Comparison of ENCODE assay signal across 12 cellular contexts in the genomic region with DNA sequence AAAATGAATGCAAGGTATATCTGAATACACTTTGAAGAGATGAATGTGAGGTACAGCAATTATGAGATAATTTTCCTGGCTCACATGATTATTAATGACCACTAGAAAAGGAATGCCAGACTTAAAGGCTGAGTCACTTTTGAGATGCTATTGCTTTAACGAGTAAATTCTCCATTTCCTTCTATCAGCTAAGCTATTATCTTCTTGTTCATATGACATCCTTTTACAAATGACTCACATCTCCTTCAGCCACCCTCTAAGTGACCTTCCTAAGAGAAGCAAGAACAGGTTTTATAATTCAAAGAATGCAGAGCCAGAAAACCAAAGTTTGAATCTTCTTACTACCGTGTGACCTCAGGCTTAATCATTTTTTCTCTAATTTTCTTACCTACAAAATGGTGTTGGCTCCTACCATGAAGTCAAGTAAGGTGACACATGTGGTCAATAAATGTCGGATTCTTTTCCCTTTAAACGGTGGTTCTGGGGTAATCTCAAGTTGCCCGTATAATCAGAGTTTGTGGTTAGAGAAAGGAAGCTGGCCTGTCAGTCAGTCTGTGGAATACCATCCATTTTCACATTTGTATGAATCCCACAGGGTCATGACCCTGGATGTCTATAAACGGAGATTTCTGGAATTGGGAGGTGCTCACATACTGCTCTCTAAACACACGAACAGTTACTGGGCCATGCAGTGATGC.
A peak's percentile ranks its signal among the peaks of the same experiment; 100 is the strongest.
DNase-seq lines count a peak whose midpoint lies in the region; ATAC-seq and TF ChIP-seq lines count a peak whose summit lies in the region.
"Had no signal": no experiment of that assay in that cellular context is flagged by ENCODE, and none has a peak within 500 bp of the region (broad histone marks: within the 10 kb centered on the region; RNA-seq: fewer than 3 reads in every experiment).

No MANE protein-coding gene starts in this region.

- BruUV-seq in HCT116 (replicated peaks; lab: Mats Ljungman, UMichigan), result no TSS peak

- H3K9me2 ChIP-seq in HCT116 (ENCODE audit: insufficient read depth) (no peaks in the 10 kb centered on the region), SK-N-SH (no peaks in the 10 kb centered on the region)

- TF ChIP-seq RAD21 in HCT116 (IDR thresholded peaks at IDR 0.05; ENCODE audit: low read depth) (no peak), SK-N-SH (IDR thresholded peaks at IDR 0.05; ENCODE audit: low read length) (no peak)

- H3K27ac ChIP-seq in HCT116 (ENCODE audit: low read depth, low read length) (no peak overlapping the region), SK-N-SH (ENCODE audit: low read depth in 2 of 2, low read length in 1 of 2) (peak overlapping the region; percentile 72 to 94; a peak in 3 of 4 replicates), fibroblast of lung (ENCODE audit: insufficient read depth, low read length) (peak overlapping the region; percentile 57)
- H3K27ac ChIP-seq: esophagus squamous epithelium, neutrophil had no signal

- H3K4me1 ChIP-seq in HCT116 (ENCODE audit: control insufficient read depth in 1 of 2, insufficient read depth in 2 of 2, low read length in 2 of 2), result peaks cover 0 to 14% of the 10 kb centered on the region in 2 experiments; a peak in 2 of 4 replicates
- H3K4me1 ChIP-seq in SK-N-SH (ENCODE audit: control insufficient read depth in 1 of 2, insufficient read depth in 2 of 2, low read depth in 1 of 2, low read length in 1 of 2), result peaks cover 0 to 10% of the 10 kb centered on the region in 2 experiments; a peak in 2 of 4 replicates
- H3K4me1 ChIP-seq in fibroblast of lung (ENCODE audit: control insufficient read depth, extremely low read depth, insufficient read depth, low read length), result peaks cover 5% of the 10 kb centered on the region
- peaks cover 16% of the 10 kb centered on the region for H3K4me1 ChIP-seq in skeletal muscle satellite cell (ENCODE audit: control insufficient read depth, insufficient read depth, low read length)
- H3K4me1 ChIP-seq: esophagus squamous epithelium had no signal

- H3K27me3 ChIP-seq in HCT116 (ENCODE audit: insufficient read depth, low read length) (no peaks in the 10 kb centered on the region), SK-N-SH (ENCODE audit: insufficient read depth) (no peaks in the 10 kb centered on the region), fibroblast of lung (ENCODE audit: control insufficient read depth, insufficient read depth, low read length) (no peaks in the 10 kb centered on the region), skeletal muscle satellite cell (ENCODE audit: control insufficient read depth, insufficient read depth, low read length) (no peaks in the 10 kb centered on the region)
- H3K27me3 ChIP-seq: esophagus squamous epithelium, neutrophil had no signal

- no peaks in the 10 kb centered on the region for H4K20me1 ChIP-seq in HCT116 (ENCODE audit: insufficient read depth)
- no peaks in the 10 kb centered on the region for H4K20me1 ChIP-seq in SK-N-SH (ENCODE audit: insufficient read depth)
- no peaks in the 10 kb centered on the region for H4K20me1 ChIP-seq in fibroblast of lung (ENCODE audit: control insufficient read depth, extremely low read depth, insufficient read depth, low read length)

- H3K36me3 ChIP-seq in HCT116 (ENCODE audit: control insufficient read depth in 1 of 2, insufficient read depth in 2 of 2, low read length in 2 of 2) (no peaks in the 10 kb centered on the region), SK-N-SH (replicated peaks in 1 of 2; ENCODE audit: control insufficient read depth in 1 of 2, insufficient read depth in 2 of 2, low read length in 1 of 2) (no peaks in the 10 kb centered on the region), fibroblast of lung (ENCODE audit: control insufficient read depth, insufficient read depth, low read length) (no peaks in the 10 kb centered on the region), skeletal muscle satellite cell (ENCODE audit: insufficient read depth, low read length) (no peaks in the 10 kb centered on the region)
- H3K36me3 ChIP-seq: esophagus squamous epithelium, neutrophil had no signal

- no peak for DNase-seq in HCT116 (ENCODE audit: low read depth, low spot score)
- DNase-seq in SK-N-SH, result no peak
- peak; percentile 68 to 99 for DNase-seq in fibroblast of lung (ENCODE audit: low read depth in 2 of 2)
- no peak for DNase-seq in C1 segment of cervical spinal cord (lab: John Stamatoyannopoulos, UW)
- no peak for DNase-seq in NCI-H2107 treated with DMSO at 0.1 percent for 48 hours (lab: John Stamatoyannopoulos, UW; ENCODE audit: unreplicated experiment)
- no peak for DNase-seq in NAMALWA (ENCODE audit: low spot score)
- DNase-seq: anterior cingulate cortex; esophagus squamous epithelium; NCI-H1930; stimulated activated naive CD8-positive, alpha-beta T cell treated with anti-CD3 and anti-CD28 coated beads, Interleukin-15, Interleukin-2, amounts not matched to agents 100 U/mL and 50 U/mL, for 24 hours had no signal

- H3F3A ChIP-seq in SK-N-SH (replicated peaks; ENCODE audit: insufficient read depth), result peaks cover 23% of the 10 kb centered on the region

- POLR2A ChIA-PET in HCT116 (lab: Charles Lee), result no interaction called here
- POLR2A ChIA-PET in SK-N-SH (lab: Yijun Ruan, JAX), result no interaction called here

- peak; percentile 75 for ATAC-seq in HCT116
- ATAC-seq: stimulated activated naive CD8-positive, alpha-beta T cell treated with anti-CD3 and anti-CD28 coated beads, Interleukin-15, Interleukin-2, amounts not matched to agents 100 U/mL and 50 U/mL, for 24 hours had no signal

- no peak overlapping the region for H3K4me3 ChIP-seq in HCT116 (replicated peaks in 1 of 2; ENCODE audit: low read depth in 1 of 2, low read length in 2 of 2)
- H3K4me3 ChIP-seq in SK-N-SH (ENCODE audit: low read depth in 2 of 2, low read length in 1 of 2), result no peak overlapping the region
- H3K4me3 ChIP-seq in fibroblast of lung (replicated peaks in 1 of 4; ENCODE audit: control extremely low read depth in 1 of 4, insufficient read depth in 1 of 4, low read depth in 3 of 4, low read length in 4 of 4), result no peak overlapping the region
- H3K4me3 ChIP-seq in skeletal muscle satellite cell (ENCODE audit: low read length), result no peak overlapping the region
- H3K4me3 ChIP-seq: esophagus squamous epithelium had no signal

- CTCF ChIA-PET in HCT116 (lab: Charles Lee) (no interaction called here), SK-N-SH (lab: Yijun Ruan, JAX) (interaction anchor here (1.5 kb wide), 1 partner anchor 22 kb away, joined by 3 read pairs; no protein-coding TSS in a partner anchor)

- H3K9ac ChIP-seq in HCT116 (ENCODE audit: low read length) (no peak overlapping the region), SK-N-SH (peak overlapping the region; percentile 36; the same call in 1 of the 2 replicates), fibroblast of lung (ENCODE audit: insufficient read depth, low read length) (no peak overlapping the region), skeletal muscle satellite cell (ENCODE audit: low read depth, low read length) (peak overlapping the region; percentile 46)

- H2AFZ ChIP-seq in HCT116 (ENCODE audit: low read depth, low read length, poor library complexity, severe bottlenecking) (peak overlapping the region; percentile 52), SK-N-SH (ENCODE audit: low read depth) (no peak overlapping the region; the same call in 1 of the 2 replicates), fibroblast of lung (ENCODE audit: low read length) (peak overlapping the region; percentile 7)

- peak overlapping the region; percentile 23 for H3K4me2 ChIP-seq in HCT116 (ENCODE audit: low read length)
- peak overlapping the region; percentile 66 for H3K4me2 ChIP-seq in SK-N-SH
- peak overlapping the region; percentile 16 for H3K4me2 ChIP-seq in fibroblast of lung (ENCODE audit: extremely low read depth, insufficient read depth, low read length)
- peak overlapping the region; percentile 19 for H3K4me2 ChIP-seq in skeletal muscle satellite cell (ENCODE audit: low read length)

- H3K79me2 ChIP-seq in HCT116 (ENCODE audit: insufficient read depth, low read length), result no peaks in the 10 kb centered on the region
- H3K79me2 ChIP-seq in SK-N-SH (ENCODE audit: insufficient read depth), result no peaks in the 10 kb centered on the region
- H3K79me2 ChIP-seq in fibroblast of lung (ENCODE audit: control insufficient read depth, insufficient read depth, low read length), result no peaks in the 10 kb centered on the region

- peak; percentile 39 to 83; a peak in 3 of 4 replicates for TF ChIP-seq EP300 in SK-N-SH (IDR thresholded peaks at IDR 0.05; ENCODE audit: borderline replicate concordance in 1 of 2, low read depth in 1 of 2, low read length in 1 of 2)

- no peaks in the 10 kb centered on the region for H3K9me3 ChIP-seq in HCT116 (ENCODE audit: control insufficient read depth in 1 of 2, insufficient read depth in 1 of 2, low read depth in 1 of 2, low read length in 2 of 2)
- H3K9me3 ChIP-seq in SK-N-SH, result no peaks in the 10 kb centered on the region
- no peaks in the 10 kb centered on the region for H3K9me3 ChIP-seq in fibroblast of lung (ENCODE audit: control insufficient read depth, insufficient read depth, low read depth, low read length)
- H3K9me3 ChIP-seq in skeletal muscle satellite cell (replicated peaks; ENCODE audit: low read length), result no peaks in the 10 kb centered on the region
- H3K9me3 ChIP-seq: esophagus squamous epithelium, neutrophil had no signal

- intact Hi-C loops in HCT116 (cut with micrococcal nuclease), result no loop called here

- TF ChIP-seq CTCF in HCT116 (IDR thresholded peaks at IDR 0.05 in 2 of 3, conservative IDR thresholded peaks at IDR 0.05 in 1 of 3; ENCODE audit: borderline replicate concordance in 1 of 3, insufficient read depth in 1 of 3, low read depth in 2 of 3, low read length in 2 of 3), result no peak
- no peak for TF ChIP-seq CTCF in SK-N-SH (IDR thresholded peaks at IDR 0.05)
- no peak for TF ChIP-seq CTCF in fibroblast of lung (conservative IDR thresholded peaks at IDR 0.05 in 1 of 2, IDR thresholded peaks at IDR 0.05 in 1 of 2; ENCODE audit: low read depth in 1 of 2, low read length in 2 of 2)

- TF ChIP-seq POLR2A in HCT116 (IDR thresholded peaks at IDR 0.05; ENCODE audit: borderline replicate concordance, extremely low read depth, insufficient read depth, insufficient read length), result no peak

- 18% methylated on average over 7 of the region's 7 CpGs for WGBS in SK-N-SH (ENCODE audit: low lambda C conversion rate)

- RAD21 ChIA-PET in HCT116 (lab: Charles Lee; ENCODE audit: low non-redundant PET in 1 of 2, low total read pairs in 2 of 2, uncharacterized antibody in 2 of 2, unreplicated experiment in 2 of 2), result no interaction called here

TF ChIP-seq in HCT116, 20 proteins besides CTCF, POLR2A, EP300 and RAD21:
- TF ChIP-seq FOSL1 (IDR thresholded peaks at IDR 0.05; ENCODE audit: low read depth), result peak; percentile 40; the same call in 1 of the 2 replicates
- peak; percentile 8; the same call in 1 of the 2 replicates for TF ChIP-seq JUND (IDR thresholded peaks at IDR 0.05)
- TF ChIP-seq TCF7L2 (IDR thresholded peaks at IDR 0.05; ENCODE audit: borderline replicate concordance, extremely low read depth, insufficient read depth, insufficient read length), result no peak

TF ChIP-seq in SK-N-SH, 30 proteins besides CTCF, POLR2A, EP300 and RAD21 (continues in another document):
- no peak for TF ChIP-seq GABPA (IDR thresholded peaks at IDR 0.05; ENCODE audit: low read depth)
- no peak for TF ChIP-seq RFX5 (IDR thresholded peaks at IDR 0.05; ENCODE audit: low read length)

Comparison
In these comparisons a context has a peak if more than half of its experiments do, and no peak if none do; other contexts are left out.
1. DNase-seq: peak in fibroblast of lung (2 of 2); none in HCT116 (single experiment), SK-N-SH (single experiment), C1 segment of cervical spinal cord (0 of 14), NCI-H2107 treated with DMSO at 0.1 percent for 48 hours (single experiment) and NAMALWA (single experiment).
2. H3K4me2 ChIP-seq: peak in every context shown above with its lines; median percentile 66 in SK-N-SH; 23 in HCT116; 19 in skeletal muscle satellite cell; 16 in fibroblast of lung.
3. H3K9ac ChIP-seq: peak in SK-N-SH (single experiment) and skeletal muscle satellite cell (single experiment); none in HCT116 (single experiment) and fibroblast of lung (single experiment).
4. Of the 11 proteins assayed by ChIP-seq in both SK-N-SH and HCT116: peak only in SK-N-SH: MAX, POLR2AphosphoS5, REST, SIN3A, YY1 and ZBTB33; only in HCT116: none; in both: JUND; in neither: 4.